Comparison of ENCODE assay signal across 8 cellular contexts in the genomic region with DNA sequence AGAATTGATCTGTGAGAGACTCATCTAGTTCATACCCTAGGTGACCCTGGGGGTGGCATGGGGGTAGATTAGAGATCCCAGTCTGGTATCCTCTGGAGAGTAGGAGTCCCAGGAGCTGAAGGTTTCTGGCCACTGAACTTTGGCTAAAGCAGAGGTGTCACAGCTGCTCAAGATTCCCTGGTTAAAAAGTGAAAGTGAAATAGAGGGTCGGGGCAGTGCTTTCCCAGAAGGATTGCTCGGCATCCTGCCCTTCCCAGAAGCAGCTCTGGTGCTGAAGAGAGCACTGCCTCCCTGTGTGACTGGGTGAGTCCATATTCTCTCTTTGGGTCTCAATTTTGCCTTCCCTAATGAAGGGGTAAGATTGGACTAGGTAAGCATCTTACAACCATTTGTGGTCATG. TPM values are rescaled to one million over a fixed set of nuclear protein-coding genes. Genes with fewer than 3 reads are reported as not detected.
DNase-seq lines count a peak whose midpoint lies in the region; ATAC-seq, FAIRE-seq and TF ChIP-seq lines count a peak whose summit lies in the region.

No MANE protein-coding gene starts in this region.

- no peaks in the 10 kb centered on the region for H3K27me3 ChIP-seq in astrocyte (ENCODE audit: insufficient read depth, low read length)
- H3K27me3 ChIP-seq in right lobe of liver, result no peaks in the 10 kb centered on the region
- no peaks in the 10 kb centered on the region for H3K27me3 ChIP-seq in suprapubic skin

- ATAC-seq in right lobe of liver (peak; percentile 53 to 80 (median 63)), HG03097 (IDR thresholded peaks at IDR 0.05; ENCODE audit: low FRiP score, unreplicated experiment) (no peak)

- H4K20me1 ChIP-seq in astrocyte (ENCODE audit: insufficient read depth, low read length), result peaks cover 85% of the 10 kb centered on the region

- peak overlapping the region; percentile 94 for H3K27ac Mint-ChIP-seq in T-helper 1 cell treated with Interleukin-12 subunit alpha and Interleukin-12 subunit beta and Interleukin-4 antibody, amounts not matched to agents 30 μg/mL and 1 μg/mL, for 36 hours
- H3K27ac Mint-ChIP-seq in astrocyte (ENCODE audit: unreplicated experiment), result peak overlapping the region; percentile 18

- FAIRE-seq in astrocyte (lab: Jason Lieb, UNC), result no peak

- H3K36me3 ChIP-seq in astrocyte (ENCODE audit: insufficient read depth, low read length), result peaks cover 29% of the 10 kb centered on the region
- H3K36me3 ChIP-seq in right lobe of liver, result peaks cover 0 to 26% (median 5%) of the 10 kb centered on the region in 4 donors
- peaks cover 46% of the 10 kb centered on the region for H3K36me3 ChIP-seq in suprapubic skin

- TF ChIP-seq CTCF in astrocyte (IDR thresholded peaks at IDR 0.05; ENCODE audit: insufficient read depth, low read depth, low read length) (no peak), right lobe of liver (IDR thresholded peaks at IDR 0.05) (no peak), suprapubic skin (IDR thresholded peaks at IDR 0.05) (no peak)

- no peak overlapping the region for H3K9ac ChIP-seq in astrocyte (ENCODE audit: low read length)

- peaks cover 12% of the 10 kb centered on the region for H3K79me2 ChIP-seq in astrocyte (ENCODE audit: insufficient read depth, low read length)

- no peaks in the 10 kb centered on the region for H3K9me3 ChIP-seq in astrocyte (ENCODE audit: insufficient read depth, low read depth, low read length)
- no peaks in the 10 kb centered on the region for H3K9me3 ChIP-seq in right lobe of liver
- H3K9me3 ChIP-seq in suprapubic skin, result no peaks in the 10 kb centered on the region

- TF ChIP-seq EP300 in suprapubic skin (IDR thresholded peaks at IDR 0.05), result no peak

- H3K36me3 Mint-ChIP-seq in T-helper 1 cell treated with Interleukin-12 subunit alpha and Interleukin-12 subunit beta and Interleukin-4 antibody, amounts not matched to agents 30 μg/mL and 1 μg/mL, for 36 hours (ENCODE audit: low read depth), result peaks cover 32% of the 10 kb centered on the region
- H3K36me3 Mint-ChIP-seq in astrocyte (ENCODE audit: low read depth, unreplicated experiment), result peaks cover 43% of the 10 kb centered on the region

- H3K9me3 Mint-ChIP-seq in T-helper 1 cell treated with Interleukin-12 subunit alpha and Interleukin-12 subunit beta and Interleukin-4 antibody, amounts not matched to agents 30 μg/mL and 1 μg/mL, for 36 hours, result no peaks in the 10 kb centered on the region
- peaks cover 2% of the 10 kb centered on the region for H3K9me3 Mint-ChIP-seq in astrocyte (ENCODE audit: unreplicated experiment)

- TF ChIP-seq POLR2A in right lobe of liver (IDR thresholded peaks at IDR 0.05) (no peak), suprapubic skin (IDR thresholded peaks at IDR 0.05) (no peak)

- no peak overlapping the region for H2AFZ ChIP-seq in astrocyte (ENCODE audit: low read depth, low read length)

- DNase-seq in T-helper 1 cell, result no peak
- DNase-seq in astrocyte (ENCODE audit: low read depth), result no peak
- DNase-seq in right lobe of liver, result peak in 1 of 3 donors; percentile 58
- DNase-seq in suprapubic skin (ENCODE audit: low spot score in 2 of 2), result no peak
- no peak for DNase-seq in occipital lobe (lab: John Stamatoyannopoulos, UW)
- DNase-seq in DMS 273 (lab: John Stamatoyannopoulos, UW; ENCODE audit: unreplicated experiment), result no peak

- peaks cover 20% of the 10 kb centered on the region for H3K4me1 Mint-ChIP-seq in T-helper 1 cell treated with Interleukin-12 subunit alpha and Interleukin-12 subunit beta and Interleukin-4 antibody, amounts not matched to agents 30 μg/mL and 1 μg/mL, for 36 hours (ENCODE audit: low read depth)
- peaks cover 28% of the 10 kb centered on the region for H3K4me1 Mint-ChIP-seq in astrocyte (ENCODE audit: low read depth, unreplicated experiment)

- H3K4me3 ChIP-seq in astrocyte (ENCODE audit: insufficient read depth, low read depth, low read length) (no peak overlapping the region), right lobe of liver (peak overlapping the region; percentile 20 to 33 (median 28)), suprapubic skin (peak overlapping the region; percentile 34)

- WGBS in right lobe of liver (ENCODE audit: insufficient coverage, low coverage, low lambda C conversion rate, missing lambda C conversion rate), result 0% methylated on average over 2 of the region's 2 CpGs
- WGBS in suprapubic skin, result 38% methylated on average over 2 of the region's 2 CpGs

- no peak overlapping the region for H3K4me2 ChIP-seq in astrocyte (ENCODE audit: low read length)

- H3K4me1 ChIP-seq in astrocyte (ENCODE audit: insufficient read depth, low read length) (no peaks in the 10 kb centered on the region), right lobe of liver (peaks cover 0 to 16% (median 0%) of the 10 kb centered on the region in 4 donors), suprapubic skin (peaks cover 20% of the 10 kb centered on the region)

- intact Hi-C loops in right lobe of liver (cut with DNase I), result no loop called here

- H3K4me3 Mint-ChIP-seq in T-helper 1 cell treated with Interleukin-12 subunit alpha and Interleukin-12 subunit beta and Interleukin-4 antibody, amounts not matched to agents 30 μg/mL and 1 μg/mL, for 36 hours, result peak overlapping the region; percentile 78
- peak overlapping the region; percentile 42 for H3K4me3 Mint-ChIP-seq in astrocyte (ENCODE audit: unreplicated experiment)

- H3K27ac ChIP-seq in astrocyte (ENCODE audit: low read depth, low read length) (no peak overlapping the region), right lobe of liver (peak overlapping the region; percentile 36 to 76 (median 62)), suprapubic skin (peak overlapping the region; percentile 53)

- H3K27me3 Mint-ChIP-seq in T-helper 1 cell treated with Interleukin-12 subunit alpha and Interleukin-12 subunit beta and Interleukin-4 antibody, amounts not matched to agents 30 μg/mL and 1 μg/mL, for 36 hours (ENCODE audit: low read depth), result no peaks in the 10 kb centered on the region
- no peaks in the 10 kb centered on the region for H3K27me3 Mint-ChIP-seq in astrocyte (ENCODE audit: low read depth, unreplicated experiment)

RNA-seq across cellular contexts. Expression of a gene that starts 0.7 kb away (rescaled TPM):
- total RNA-seq in astrocyte (14.1 and 15.2 TPM in 2 replicates), right lobe of liver (10 to 100 TPM in 1 of 6 experiments, 1 to 10 TPM in 5; 2.2 to 13.0 (median 3.7) TPM), suprapubic skin (10 to 100 TPM in 1 of 4 donors, 1 to 10 TPM in 3; 2.9 to 18.6 (median 7.2) TPM), occipital lobe (2.7 TPM)
